Comparison of ENCODE assay signal across 1 cellular context in genomic region chr7:144842377-144842851, GRCh38.
TF ChIP-seq lines count a peak whose summit lies in the region.

No MANE protein-coding gene starts in this region.

TF ChIP-seq in WTC11, 78 proteins besides CTCF, POLR2A, EP300 and RAD21 (continued from another document):
- no peak for TF ChIP-seq ZNF281 (CRISPR knock-in tag; IDR thresholded peaks at IDR 0.05)
TF ChIP-seq in WTC11: peak in this region for 0.
